Comparison of ENCODE assay signal across 8 cellular contexts in the genomic region with DNA sequence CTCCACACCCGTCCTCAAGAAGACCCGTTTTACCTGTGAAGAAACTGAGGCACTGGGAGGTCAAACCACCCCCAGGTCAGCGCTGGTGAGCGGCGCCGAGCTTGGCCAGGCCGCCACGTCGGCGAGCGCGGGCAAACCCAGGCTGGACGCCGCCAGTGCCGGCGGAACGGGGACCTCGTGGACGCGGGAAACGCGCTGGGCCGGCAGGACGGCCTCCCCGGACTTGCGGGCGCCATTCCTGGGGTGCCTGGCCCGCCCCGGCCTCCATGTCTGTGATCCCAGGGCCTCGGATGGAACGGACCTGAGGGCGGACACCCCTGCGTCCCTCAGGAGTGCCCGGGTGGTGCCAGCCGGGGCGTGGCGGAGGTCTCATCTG. TPM values are rescaled to one million over a fixed set of nuclear protein-coding genes. Genes with fewer than 3 reads are reported as not detected.
DNase-seq lines count a peak whose midpoint lies in the region; ATAC-seq and TF ChIP-seq lines count a peak whose summit lies in the region.

No MANE protein-coding gene starts in this region.

- peaks cover 15% of the 10 kb centered on the region for H3K4me1 Mint-ChIP-seq in activated CD4-positive, alpha-beta T cell treated with anti-CD3 and anti-CD28 coated beads for 36 hours

- WGBS in suprapubic skin: no CpG with 5 or more reads among the region's 37 CpGs

- peaks cover 15% of the 10 kb centered on the region for H3K9me3 Mint-ChIP-seq in activated CD4-positive, alpha-beta T cell treated with anti-CD3 and anti-CD28 coated beads for 36 hours (ENCODE audit: low read depth)

- H3K27me3 ChIP-seq in left lung: no peaks in the 10 kb centered on the region
- no peaks in the 10 kb centered on the region for H3K27me3 ChIP-seq in suprapubic skin

- peaks cover 2% of the 10 kb centered on the region for H3K36me3 Mint-ChIP-seq in activated CD4-positive, alpha-beta T cell treated with anti-CD3 and anti-CD28 coated beads for 36 hours (ENCODE audit: low read depth)

- CTCF ChIA-PET in activated CD4-positive, alpha-beta T cell treated with anti-CD3 and anti-CD28 coated beads for 36 hours (lab: Charles Lee): no interaction called here

- intact Hi-C loops in activated CD4-positive, alpha-beta T cell treated with anti-CD3 and anti-CD28 coated beads for 36 hours (cut with DNase I, micrococcal nuclease): loop anchor here (1.0 to 10.0 kb wide), 7 partner anchors 11 to 1844 kb away; a partner anchor contains a TSS
- intact Hi-C loops in left lung (cut with DNase I): no loop called here

- TF ChIP-seq EP300 in suprapubic skin (IDR thresholded peaks at IDR 0.05): no peak

- ATAC-seq in activated CD4-positive, alpha-beta T cell treated with anti-CD3 and anti-CD28 coated beads for 36 hours: no peak
- ATAC-seq in left lung (no peak), HG02884 (IDR thresholded peaks at IDR 0.05; ENCODE audit: unreplicated experiment) (no peak)

- no peaks in the 10 kb centered on the region for H3K27me3 Mint-ChIP-seq in activated CD4-positive, alpha-beta T cell treated with anti-CD3 and anti-CD28 coated beads for 36 hours

- H3K36me3 ChIP-seq in left lung (peaks cover 0 to 3% of the 10 kb centered on the region in 2 donors), suprapubic skin (peaks cover 3% of the 10 kb centered on the region)

- H3K27ac ChIP-seq in left lung (peak overlapping the region; percentile 82 to 92), suprapubic skin (peak overlapping the region; percentile 91)

- H3K9me3 ChIP-seq in left lung (peaks cover 0 to 29% of the 10 kb centered on the region in 2 donors), suprapubic skin (peaks cover 26% of the 10 kb centered on the region)

- peak overlapping the region; percentile 69 for H3K4me3 Mint-ChIP-seq in activated CD4-positive, alpha-beta T cell treated with anti-CD3 and anti-CD28 coated beads for 36 hours

- no peak for TF ChIP-seq POLR2A in suprapubic skin (IDR thresholded peaks at IDR 0.05)

- POLR2A ChIA-PET in activated CD4-positive, alpha-beta T cell treated with anti-CD3 and anti-CD28 coated beads for 36 hours (lab: Charles Lee): no interaction called here

- peak overlapping the region; percentile 67 for H3K27ac Mint-ChIP-seq in activated CD4-positive, alpha-beta T cell treated with anti-CD3 and anti-CD28 coated beads for 36 hours

- peaks cover 0 to 35% of the 10 kb centered on the region in 2 donors for H3K4me1 ChIP-seq in left lung
- peaks cover 36% of the 10 kb centered on the region for H3K4me1 ChIP-seq in suprapubic skin

- in situ Hi-C loops in astrocyte of the spinal cord (cut with HindIII; ENCODE audit: low sequenced_read_pairs): no loop called here

- no peak for DNase-seq in activated CD4-positive, alpha-beta T cell treated with anti-CD3 and anti-CD28 coated beads for 36 hours
- no peak for DNase-seq in activated CD4-positive, alpha-beta T cell treated with anti-CD3 and anti-CD28 coated beads, Interleukin-2, amount 50 U/mL, for 4 hours
- DNase-seq in astrocyte of the spinal cord (ENCODE audit: low read depth, low spot score): no peak
- peak in 1 of 2 donors; percentile 83 for DNase-seq in left lung
- no peak for DNase-seq in suprapubic skin (ENCODE audit: low spot score in 2 of 2)
- no peak for DNase-seq in SK-N-DZ (ENCODE audit: low spot score)
- no peak for DNase-seq in COR-L47 (lab: John Stamatoyannopoulos, UW)

- TF ChIP-seq CTCF in astrocyte of the spinal cord (IDR thresholded peaks at IDR 0.05; ENCODE audit: low read depth, low read length) (no peak), left lung (IDR thresholded peaks at IDR 0.05) (no peak), suprapubic skin (IDR thresholded peaks at IDR 0.05) (no peak)

- H3K4me3 ChIP-seq in astrocyte of the spinal cord (ENCODE audit: low read depth, low read length): peak overlapping the region; percentile 37
- H3K4me3 ChIP-seq in left lung: peak overlapping the region; percentile 62 to 69
- peak overlapping the region; percentile 66 for H3K4me3 ChIP-seq in suprapubic skin

RNA-seq across cellular contexts. Expression of a gene that starts 0.8 kb away (rescaled TPM):
- 10 to 100 TPM; 83.4 to 84.9 TPM for total RNA-seq in activated CD4-positive, alpha-beta T cell treated with anti-CD3 and anti-CD28 coated beads for 36 hours
- total RNA-seq in left lung (10 to 100 TPM; 92.4 to 99.3 TPM), suprapubic skin (10 to 100 TPM; 30.5 to 38.3 (median 35.9) TPM)
- polyA plus RNA-seq in SK-N-DZ (2014; cell fraction: cytosol; rRNA removed): 59.1 and 62.5 TPM in 2 replicates
- 17.8 and 27.2 TPM in 2 replicates for polyA plus RNA-seq in SK-N-DZ (2014; cell fraction: nucleus; rRNA removed)

RNA-seq across cellular contexts. Expression of a gene that starts 17.0 kb away (rescaled TPM):
- total RNA-seq in activated CD4-positive, alpha-beta T cell treated with anti-CD3 and anti-CD28 coated beads for 36 hours: 100 to 1,000 TPM; 103 to 121 TPM
- total RNA-seq in left lung (10 to 100 TPM; 75.0 to 90.9 TPM), suprapubic skin (100 to 1,000 TPM in 2 of 4 donors, 10 to 100 TPM in 2; 62.5 to 126 (median 91.6) TPM)
- 67.0 and 82.2 TPM in 2 replicates for polyA plus RNA-seq in SK-N-DZ (2014; cell fraction: cytosol; rRNA removed)
- 61.5 and 95.7 TPM in 2 replicates for polyA plus RNA-seq in SK-N-DZ (2014; cell fraction: nucleus; rRNA removed)

RNA-seq across cellular contexts. Expression of a gene that starts 54.9 kb away (rescaled TPM):
- 10 to 100 TPM; 34.8 to 44.3 TPM for total RNA-seq in activated CD4-positive, alpha-beta T cell treated with anti-CD3 and anti-CD28 coated beads for 36 hours
- total RNA-seq in left lung: 100 to 1,000 TPM; 247 to 263 TPM
- 100 to 1,000 TPM; 114 to 172 (median 143) TPM for total RNA-seq in suprapubic skin
- polyA plus RNA-seq in SK-N-DZ (2014; cell fraction: cytosol; rRNA removed): 183 and 199 TPM in 2 replicates
- polyA plus RNA-seq in SK-N-DZ (2014; cell fraction: nucleus; rRNA removed): 130 and 133 TPM in 2 replicates

Comparison
In these comparisons a context has a peak if more than half of its experiments do, and no peak if none do; other contexts are left out.
1. intact Hi-C loops: an anchor here in activated CD4-positive, alpha-beta T cell treated with anti-CD3 and anti-CD28 coated beads for 36 hours (1.0 to 10.0 kb wide); none called in left lung.